23 cellular contexts compared by ENCODE assay signal in the genomic region with DNA sequence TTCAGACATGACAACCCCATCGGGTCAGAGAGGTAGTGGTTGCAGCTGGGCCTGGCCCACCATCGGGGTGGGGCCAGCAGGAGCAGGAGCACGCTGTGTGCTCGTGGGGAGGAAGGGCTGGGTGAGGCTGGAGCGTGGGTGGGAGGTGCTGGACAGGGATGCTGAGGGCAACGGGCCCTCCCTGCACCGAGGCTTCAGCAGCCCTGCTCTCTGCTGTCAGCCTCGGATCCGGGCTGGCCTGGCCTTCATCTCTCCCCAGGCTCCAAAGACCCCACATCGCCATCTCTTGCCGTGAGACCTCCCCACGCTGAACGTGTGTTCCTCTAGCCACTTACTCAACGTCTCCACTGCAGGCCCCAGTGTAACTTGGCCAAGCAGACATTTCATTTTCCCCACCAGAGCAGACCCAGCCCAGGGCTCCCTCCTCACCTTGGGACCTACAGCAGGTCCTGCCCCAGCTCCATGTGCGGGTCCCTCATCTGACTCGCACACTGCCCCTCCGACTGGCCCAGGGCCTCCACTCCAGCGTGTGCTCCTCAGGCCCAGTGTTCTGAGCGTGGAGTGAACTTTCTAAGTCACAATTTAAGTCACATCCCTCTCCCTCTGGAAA.
"Had no signal": no experiment of that assay in that cellular context is flagged by ENCODE, and none has a peak within 500 bp of the region (broad histone marks: within the 10 kb centered on the region; RNA-seq: fewer than 3 reads in every experiment).

No MANE protein-coding gene starts in this region.

- H3K27me3 Mint-ChIP-seq: naive thymus-derived CD4-positive, alpha-beta T cell had no signal

- H3K4me3 ChIP-seq: esophagus muscularis mucosa, gastrocnemius medialis, heart right ventricle, left lung, pancreas, prostate gland, right lobe of liver, thoracic aorta, transverse colon had no signal

- DNase-seq: effector memory CD8-positive, alpha-beta T cell; gastrocnemius medialis; heart right ventricle; hypothalamus; islet precursor cell; left lung; mammary epithelial cell; naive thymus-derived CD4-positive, alpha-beta T cell; occipital lobe; stimulated activated CD4-positive, alpha-beta T cell treated with anti-CD3 and anti-CD28 coated beads, Interleukin-15, amount 100 ng/mL, for 24 hours; stimulated activated CD4-positive, alpha-beta T cell treated with anti-CD3 and anti-CD28 coated beads, Interleukin-1b, Interleukin-23, amount 100 ng/mL, for 48 hours; stimulated activated CD4-positive, alpha-beta T cell treated with anti-CD3 and anti-CD28 coated beads, Interleukin-4, amount 100 ng/mL, for 24 hours; stimulated activated naive B cell treated with anti-CD40 and anti-IgM and Interleukin-4, amounts not matched to agents 10 μg/mL and 1 μg/mL and 100 μg/mL, for 72 hours; stimulated activated naive CD8-positive, alpha-beta T cell treated with anti-CD3 and anti-CD28 coated beads, Interleukin-15, amount 100 ng/mL, for 72 hours; substantia nigra; transverse colon had no signal

- H3K36me3 ChIP-seq: esophagus muscularis mucosa, gastrocnemius medialis, heart right ventricle, left lung, pancreas, prostate gland, right lobe of liver, thoracic aorta, transverse colon had no signal

- H3K27ac ChIP-seq: epithelial cell of prostate, esophagus muscularis mucosa, gastrocnemius medialis, heart right ventricle, left lung, pancreas, prostate gland, right lobe of liver, thoracic aorta, transverse colon had no signal

- FAIRE-seq: pancreas had no signal

- ATAC-seq: effector memory CD8-positive, alpha-beta T cell; gastrocnemius medialis; heart right ventricle; left lung; naive thymus-derived CD4-positive, alpha-beta T cell; pancreas; stimulated activated naive B cell treated with anti-CD40 and anti-IgM and Interleukin-4, amounts not matched to agents 10 μg/mL and 1 μg/mL and 100 μg/mL, for 72 hours; stimulated activated naive CD8-positive, alpha-beta T cell treated with anti-CD3 and anti-CD28 coated beads, Interleukin-15, amount 100 ng/mL, for 72 hours had no signal

- H3K27me3 ChIP-seq: gastrocnemius medialis, pancreas, right lobe of liver, transverse colon had no signal

- H3K27ac Mint-ChIP-seq: effector memory CD8-positive, alpha-beta T cell; stimulated activated naive B cell treated with anti-CD40 and anti-IgM and Interleukin-4, amounts not matched to agents 10 μg/mL and 1 μg/mL and 100 μg/mL, for 72 hours had no signal

- H3K9me3 ChIP-seq: gastrocnemius medialis, left lung, pancreas, prostate gland, right lobe of liver, thoracic aorta, transverse colon had no signal

- H3K4me3 Mint-ChIP-seq: central memory CD8-positive, alpha-beta T cell; effector memory CD8-positive, alpha-beta T cell; naive thymus-derived CD4-positive, alpha-beta T cell; stimulated activated naive B cell treated with anti-CD40 and anti-IgM and Interleukin-4, amounts not matched to agents 10 μg/mL and 1 μg/mL and 100 μg/mL, for 72 hours; stimulated activated naive CD8-positive, alpha-beta T cell treated with anti-CD3 and anti-CD28 coated beads, Interleukin-15, amount 100 ng/mL, for 72 hours had no signal

- H3K9me3 Mint-ChIP-seq: central memory CD8-positive, alpha-beta T cell; effector memory CD8-positive, alpha-beta T cell; stimulated activated naive CD8-positive, alpha-beta T cell treated with anti-CD3 and anti-CD28 coated beads, Interleukin-15, amount 100 ng/mL, for 72 hours had no signal

- H3K36me3 Mint-ChIP-seq: naive thymus-derived CD4-positive, alpha-beta T cell; stimulated activated naive B cell treated with anti-CD40 and anti-IgM and Interleukin-4, amounts not matched to agents 10 μg/mL and 1 μg/mL and 100 μg/mL, for 72 hours had no signal

- H3K4me1 Mint-ChIP-seq: central memory CD8-positive, alpha-beta T cell; stimulated activated naive B cell treated with anti-CD40 and anti-IgM and Interleukin-4, amounts not matched to agents 10 μg/mL and 1 μg/mL and 100 μg/mL, for 72 hours; stimulated activated naive CD8-positive, alpha-beta T cell treated with anti-CD3 and anti-CD28 coated beads, Interleukin-15, amount 100 ng/mL, for 72 hours had no signal

- H3K4me1 ChIP-seq: esophagus muscularis mucosa, gastrocnemius medialis, heart right ventricle, left lung, pancreas, prostate gland, right lobe of liver, transverse colon had no signal
